In the genomic region with DNA sequence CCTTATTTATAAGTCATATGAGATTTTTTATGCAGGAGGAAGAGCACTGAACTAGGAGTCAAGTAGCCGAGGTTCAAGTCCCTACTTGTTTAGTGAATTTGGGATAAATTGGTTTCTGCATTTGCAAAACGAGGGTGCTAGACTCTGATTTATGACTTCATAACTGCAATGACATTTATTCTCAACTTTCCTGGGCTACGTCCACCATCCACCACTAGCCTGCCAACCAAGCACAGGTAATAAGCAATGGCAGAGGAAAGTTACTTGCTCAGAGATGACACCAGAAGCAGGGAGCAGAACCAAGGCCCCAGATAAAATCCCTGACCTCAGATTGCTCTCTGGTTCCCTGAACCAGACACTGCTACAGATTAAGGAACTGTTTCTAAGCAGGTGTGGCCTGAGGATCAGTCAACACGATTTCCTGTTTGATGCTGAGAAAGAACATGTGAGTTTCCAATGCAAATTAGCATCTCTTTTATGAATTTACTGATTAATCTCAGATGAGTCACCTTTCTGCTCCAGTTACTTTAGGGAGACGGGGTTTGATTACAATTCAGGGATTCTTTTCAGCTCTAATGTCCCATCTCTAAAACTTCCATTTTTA, we compare ENCODE assay signal across 1 cellular context.
TF ChIP-seq lines count a peak whose summit lies in the region.

No MANE protein-coding gene starts in this region.

TF ChIP-seq in GM12878, 131 proteins besides CTCF, POLR2A, EP300 and RAD21 (continued from another document and continues in another):
- TF ChIP-seq, protein P1, sequence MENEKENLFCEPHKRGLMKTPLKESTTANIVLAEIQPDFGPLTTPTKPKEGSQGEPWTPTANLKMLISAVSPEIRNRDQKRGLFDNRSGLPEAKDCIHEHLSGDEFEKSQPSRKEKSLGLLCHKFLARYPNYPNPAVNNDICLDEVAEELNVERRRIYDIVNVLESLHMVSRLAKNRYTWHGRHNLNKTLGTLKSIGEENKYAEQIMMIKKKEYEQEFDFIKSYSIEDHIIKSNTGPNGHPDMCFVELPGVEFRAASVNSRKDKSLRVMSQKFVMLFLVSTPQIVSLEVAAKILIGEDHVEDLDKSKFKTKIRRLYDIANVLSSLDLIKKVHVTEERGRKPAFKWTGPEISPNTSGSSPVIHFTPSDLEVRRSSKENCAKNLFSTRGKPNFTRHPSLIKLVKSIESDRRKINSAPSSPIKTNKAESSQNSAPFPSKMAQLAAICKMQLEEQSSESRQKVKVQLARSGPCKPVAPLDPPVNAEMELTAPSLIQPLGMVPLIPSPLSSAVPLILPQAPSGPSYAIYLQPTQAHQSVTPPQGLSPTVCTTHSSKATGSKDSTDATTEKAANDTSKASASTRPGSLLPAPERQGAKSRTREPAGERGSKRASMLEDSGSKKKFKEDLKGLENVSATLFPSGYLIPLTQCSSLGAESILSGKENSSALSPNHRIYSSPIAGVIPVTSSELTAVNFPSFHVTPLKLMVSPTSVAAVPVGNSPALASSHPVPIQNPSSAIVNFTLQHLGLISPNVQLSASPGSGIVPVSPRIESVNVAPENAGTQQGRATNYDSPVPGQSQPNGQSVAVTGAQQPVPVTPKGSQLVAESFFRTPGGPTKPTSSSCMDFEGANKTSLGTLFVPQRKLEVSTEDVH (IDR thresholded peaks at IDR 0.05; ENCODE audit: low read depth, partially characterized antibody), result no peak
- TF ChIP-seq PAX5 (IDR thresholded peaks at IDR 0.05; ENCODE audit: borderline replicate concordance, low read depth, low read length) (peak; percentile 77; the same call in 1 of the 2 replicates), ZNF207 (IDR thresholded peaks at IDR 0.05; ENCODE audit: borderline replicate concordance) (no peak), STAT3 (IDR thresholded peaks at IDR 0.05; ENCODE audit: low read depth, low read length) (no peak), POU2F2 (IDR thresholded peaks at IDR 0.05; ENCODE audit: borderline replicate concordance, low read depth, low read length) (peak; percentile 72; the same call in 2 of the 3 replicates), ATF7 (IDR thresholded peaks at IDR 0.05; ENCODE audit: low read depth) (peak; percentile 70), ZNF384 (IDR thresholded peaks at IDR 0.05; ENCODE audit: borderline replicate concordance, low read depth, low read length) (no peak), MEF2B (IDR thresholded peaks at IDR 0.05; ENCODE audit: partially characterized antibody, poor library complexity, severe bottlenecking) (no peak), NR2F1 (conservative IDR thresholded peaks at IDR 0.05) (peak; percentile 71; the same call in 1 of the 2 replicates), RB1 (IDR thresholded peaks at IDR 0.05; ENCODE audit: borderline replicate concordance) (no peak), SUZ12 (IDR thresholded peaks at IDR 0.05; ENCODE audit: unreplicated experiment) (no peak), CHD4 (IDR thresholded peaks at IDR 0.05) (no peak), FOS (IDR thresholded peaks at IDR 0.05; ENCODE audit: borderline replicate concordance, extremely low read depth, insufficient read length) (no peak), YY1 (IDR thresholded peaks at IDR 0.05; ENCODE audit: low read depth, low read length) (no peak), SMARCA5 (IDR thresholded peaks at IDR 0.05) (no peak), RBBP5 (conservative IDR thresholded peaks at IDR 0.05) (no peak), HDAC2 (IDR thresholded peaks at IDR 0.05) (no peak), NFIC (IDR thresholded peaks at IDR 0.05; ENCODE audit: low read depth, low read length) (peak; percentile 73), MTA3 (IDR thresholded peaks at IDR 0.05; ENCODE audit: borderline replicate concordance, low read length) (peak; percentile 75; the same call in 1 of the 2 replicates), HCFC1 (IDR thresholded peaks at IDR 0.05; ENCODE audit: low read length) (no peak), CREB1 (IDR thresholded peaks at IDR 0.05; ENCODE audit: low read depth) (no peak; the same call in 1 of the 2 replicates), GABPA (IDR thresholded peaks at IDR 0.05; ENCODE audit: low read depth) (0 out of 2 replicates have a peak, but pooled peaks have one; percentile 20)
- TF ChIP-seq, protein P2, sequence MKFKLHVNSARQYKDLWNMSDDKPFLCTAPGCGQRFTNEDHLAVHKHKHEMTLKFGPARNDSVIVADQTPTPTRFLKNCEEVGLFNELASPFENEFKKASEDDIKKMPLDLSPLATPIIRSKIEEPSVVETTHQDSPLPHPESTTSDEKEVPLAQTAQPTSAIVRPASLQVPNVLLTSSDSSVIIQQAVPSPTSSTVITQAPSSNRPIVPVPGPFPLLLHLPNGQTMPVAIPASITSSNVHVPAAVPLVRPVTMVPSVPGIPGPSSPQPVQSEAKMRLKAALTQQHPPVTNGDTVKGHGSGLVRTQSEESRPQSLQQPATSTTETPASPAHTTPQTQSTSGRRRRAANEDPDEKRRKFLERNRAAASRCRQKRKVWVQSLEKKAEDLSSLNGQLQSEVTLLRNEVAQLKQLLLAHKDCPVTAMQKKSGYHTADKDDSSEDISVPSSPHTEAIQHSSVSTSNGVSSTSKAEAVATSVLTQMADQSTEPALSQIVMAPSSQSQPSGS (IDR thresholded peaks at IDR 0.05; ENCODE audit: low read length), result peak; percentile 73
- TF ChIP-seq, protein P3, sequence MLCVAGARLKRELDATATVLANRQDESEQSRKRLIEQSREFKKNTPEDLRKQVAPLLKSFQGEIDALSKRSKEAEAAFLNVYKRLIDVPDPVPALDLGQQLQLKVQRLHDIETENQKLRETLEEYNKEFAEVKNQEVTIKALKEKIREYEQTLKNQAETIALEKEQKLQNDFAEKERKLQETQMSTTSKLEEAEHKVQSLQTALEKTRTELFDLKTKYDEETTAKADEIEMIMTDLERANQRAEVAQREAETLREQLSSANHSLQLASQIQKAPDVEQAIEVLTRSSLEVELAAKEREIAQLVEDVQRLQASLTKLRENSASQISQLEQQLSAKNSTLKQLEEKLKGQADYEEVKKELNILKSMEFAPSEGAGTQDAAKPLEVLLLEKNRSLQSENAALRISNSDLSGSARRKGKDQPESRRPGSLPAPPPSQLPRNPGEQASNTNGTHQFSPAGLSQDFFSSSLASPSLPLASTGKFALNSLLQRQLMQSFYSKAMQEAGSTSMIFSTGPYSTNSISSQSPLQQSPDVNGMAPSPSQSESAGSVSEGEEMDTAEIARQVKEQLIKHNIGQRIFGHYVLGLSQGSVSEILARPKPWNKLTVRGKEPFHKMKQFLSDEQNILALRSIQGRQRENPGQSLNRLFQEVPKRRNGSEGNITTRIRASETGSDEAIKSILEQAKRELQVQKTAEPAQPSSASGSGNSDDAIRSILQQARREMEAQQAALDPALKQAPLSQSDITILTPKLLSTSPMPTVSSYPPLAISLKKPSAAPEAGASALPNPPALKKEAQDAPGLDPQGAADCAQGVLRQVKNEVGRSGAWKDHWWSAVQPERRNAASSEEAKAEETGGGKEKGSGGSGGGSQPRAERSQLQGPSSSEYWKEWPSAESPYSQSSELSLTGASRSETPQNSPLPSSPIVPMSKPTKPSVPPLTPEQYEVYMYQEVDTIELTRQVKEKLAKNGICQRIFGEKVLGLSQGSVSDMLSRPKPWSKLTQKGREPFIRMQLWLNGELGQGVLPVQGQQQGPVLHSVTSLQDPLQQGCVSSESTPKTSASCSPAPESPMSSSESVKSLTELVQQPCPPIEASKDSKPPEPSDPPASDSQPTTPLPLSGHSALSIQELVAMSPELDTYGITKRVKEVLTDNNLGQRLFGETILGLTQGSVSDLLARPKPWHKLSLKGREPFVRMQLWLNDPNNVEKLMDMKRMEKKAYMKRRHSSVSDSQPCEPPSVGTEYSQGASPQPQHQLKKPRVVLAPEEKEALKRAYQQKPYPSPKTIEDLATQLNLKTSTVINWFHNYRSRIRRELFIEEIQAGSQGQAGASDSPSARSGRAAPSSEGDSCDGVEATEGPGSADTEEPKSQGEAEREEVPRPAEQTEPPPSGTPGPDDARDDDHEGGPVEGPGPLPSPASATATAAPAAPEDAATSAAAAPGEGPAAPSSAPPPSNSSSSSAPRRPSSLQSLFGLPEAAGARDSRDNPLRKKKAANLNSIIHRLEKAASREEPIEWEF (IDR thresholded peaks at IDR 0.05; ENCODE audit: insufficient replicate concordance, low read depth, low read length), result no peak
- TF ChIP-seq, protein P4, sequence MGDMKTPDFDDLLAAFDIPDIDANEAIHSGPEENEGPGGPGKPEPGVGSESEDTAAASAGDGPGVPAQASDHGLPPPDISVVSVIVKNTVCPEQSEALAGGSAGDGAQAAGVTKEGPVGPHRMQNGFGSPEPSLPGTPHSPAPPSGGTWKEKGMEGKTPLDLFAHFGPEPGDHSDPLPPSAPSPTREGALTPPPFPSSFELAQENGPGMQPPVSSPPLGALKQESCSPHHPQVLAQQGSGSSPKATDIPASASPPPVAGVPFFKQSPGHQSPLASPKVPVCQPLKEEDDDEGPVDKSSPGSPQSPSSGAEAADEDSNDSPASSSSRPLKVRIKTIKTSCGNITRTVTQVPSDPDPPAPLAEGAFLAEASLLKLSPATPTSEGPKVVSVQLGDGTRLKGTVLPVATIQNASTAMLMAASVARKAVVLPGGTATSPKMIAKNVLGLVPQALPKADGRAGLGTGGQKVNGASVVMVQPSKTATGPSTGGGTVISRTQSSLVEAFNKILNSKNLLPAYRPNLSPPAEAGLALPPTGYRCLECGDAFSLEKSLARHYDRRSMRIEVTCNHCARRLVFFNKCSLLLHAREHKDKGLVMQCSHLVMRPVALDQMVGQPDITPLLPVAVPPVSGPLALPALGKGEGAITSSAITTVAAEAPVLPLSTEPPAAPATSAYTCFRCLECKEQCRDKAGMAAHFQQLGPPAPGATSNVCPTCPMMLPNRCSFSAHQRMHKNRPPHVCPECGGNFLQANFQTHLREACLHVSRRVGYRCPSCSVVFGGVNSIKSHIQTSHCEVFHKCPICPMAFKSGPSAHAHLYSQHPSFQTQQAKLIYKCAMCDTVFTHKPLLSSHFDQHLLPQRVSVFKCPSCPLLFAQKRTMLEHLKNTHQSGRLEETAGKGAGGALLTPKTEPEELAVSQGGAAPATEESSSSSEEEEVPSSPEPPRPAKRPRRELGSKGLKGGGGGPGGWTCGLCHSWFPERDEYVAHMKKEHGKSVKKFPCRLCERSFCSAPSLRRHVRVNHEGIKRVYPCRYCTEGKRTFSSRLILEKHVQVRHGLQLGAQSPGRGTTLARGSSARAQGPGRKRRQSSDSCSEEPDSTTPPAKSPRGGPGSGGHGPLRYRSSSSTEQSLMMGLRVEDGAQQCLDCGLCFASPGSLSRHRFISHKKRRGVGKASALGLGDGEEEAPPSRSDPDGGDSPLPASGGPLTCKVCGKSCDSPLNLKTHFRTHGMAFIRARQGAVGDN (IDR thresholded peaks at IDR 0.05), result no peak
- TF ChIP-seq, protein P5, sequence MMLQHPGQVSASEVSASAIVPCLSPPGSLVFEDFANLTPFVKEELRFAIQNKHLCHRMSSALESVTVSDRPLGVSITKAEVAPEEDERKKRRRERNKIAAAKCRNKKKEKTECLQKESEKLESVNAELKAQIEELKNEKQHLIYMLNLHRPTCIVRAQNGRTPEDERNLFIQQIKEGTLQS (IDR thresholded peaks at IDR 0.05; ENCODE audit: borderline replicate concordance, extremely low read depth, low read depth, low read length), result no peak
- TF ChIP-seq, protein P6, sequence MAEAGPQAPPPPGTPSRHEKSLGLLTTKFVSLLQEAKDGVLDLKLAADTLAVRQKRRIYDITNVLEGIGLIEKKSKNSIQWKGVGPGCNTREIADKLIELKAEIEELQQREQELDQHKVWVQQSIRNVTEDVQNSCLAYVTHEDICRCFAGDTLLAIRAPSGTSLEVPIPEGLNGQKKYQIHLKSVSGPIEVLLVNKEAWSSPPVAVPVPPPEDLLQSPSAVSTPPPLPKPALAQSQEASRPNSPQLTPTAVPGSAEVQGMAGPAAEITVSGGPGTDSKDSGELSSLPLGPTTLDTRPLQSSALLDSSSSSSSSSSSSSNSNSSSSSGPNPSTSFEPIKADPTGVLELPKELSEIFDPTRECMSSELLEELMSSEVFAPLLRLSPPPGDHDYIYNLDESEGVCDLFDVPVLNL (IDR thresholded peaks at IDR 0.05; ENCODE audit: low read depth, low read length), result no peak
- TF ChIP-seq, protein P7, sequence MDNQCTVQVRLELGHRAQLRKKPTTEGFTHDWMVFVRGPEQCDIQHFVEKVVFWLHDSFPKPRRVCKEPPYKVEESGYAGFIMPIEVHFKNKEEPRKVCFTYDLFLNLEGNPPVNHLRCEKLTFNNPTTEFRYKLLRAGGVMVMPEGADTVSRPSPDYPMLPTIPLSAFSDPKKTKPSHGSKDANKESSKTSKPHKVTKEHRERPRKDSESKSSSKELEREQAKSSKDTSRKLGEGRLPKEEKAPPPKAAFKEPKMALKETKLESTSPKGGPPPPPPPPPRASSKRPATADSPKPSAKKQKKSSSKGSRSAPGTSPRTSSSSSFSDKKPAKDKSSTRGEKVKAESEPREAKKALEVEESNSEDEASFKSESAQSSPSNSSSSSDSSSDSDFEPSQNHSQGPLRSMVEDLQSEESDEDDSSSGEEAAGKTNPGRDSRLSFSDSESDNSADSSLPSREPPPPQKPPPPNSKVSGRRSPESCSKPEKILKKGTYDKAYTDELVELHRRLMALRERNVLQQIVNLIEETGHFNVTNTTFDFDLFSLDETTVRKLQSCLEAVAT (IDR thresholded peaks at IDR 0.05), result no peak
- TF ChIP-seq, protein P8, sequence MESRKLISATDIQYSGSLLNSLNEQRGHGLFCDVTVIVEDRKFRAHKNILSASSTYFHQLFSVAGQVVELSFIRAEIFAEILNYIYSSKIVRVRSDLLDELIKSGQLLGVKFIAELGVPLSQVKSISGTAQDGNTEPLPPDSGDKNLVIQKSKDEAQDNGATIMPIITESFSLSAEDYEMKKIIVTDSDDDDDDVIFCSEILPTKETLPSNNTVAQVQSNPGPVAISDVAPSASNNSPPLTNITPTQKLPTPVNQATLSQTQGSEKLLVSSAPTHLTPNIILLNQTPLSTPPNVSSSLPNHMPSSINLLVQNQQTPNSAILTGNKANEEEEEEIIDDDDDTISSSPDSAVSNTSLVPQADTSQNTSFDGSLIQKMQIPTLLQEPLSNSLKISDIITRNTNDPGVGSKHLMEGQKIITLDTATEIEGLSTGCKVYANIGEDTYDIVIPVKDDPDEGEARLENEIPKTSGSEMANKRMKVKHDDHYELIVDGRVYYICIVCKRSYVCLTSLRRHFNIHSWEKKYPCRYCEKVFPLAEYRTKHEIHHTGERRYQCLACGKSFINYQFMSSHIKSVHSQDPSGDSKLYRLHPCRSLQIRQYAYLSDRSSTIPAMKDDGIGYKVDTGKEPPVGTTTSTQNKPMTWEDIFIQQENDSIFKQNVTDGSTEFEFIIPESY (IDR thresholded peaks at IDR 0.05), result no peak
